Comparison of ENCODE assay signal across 12 cellular contexts in the genomic region with DNA sequence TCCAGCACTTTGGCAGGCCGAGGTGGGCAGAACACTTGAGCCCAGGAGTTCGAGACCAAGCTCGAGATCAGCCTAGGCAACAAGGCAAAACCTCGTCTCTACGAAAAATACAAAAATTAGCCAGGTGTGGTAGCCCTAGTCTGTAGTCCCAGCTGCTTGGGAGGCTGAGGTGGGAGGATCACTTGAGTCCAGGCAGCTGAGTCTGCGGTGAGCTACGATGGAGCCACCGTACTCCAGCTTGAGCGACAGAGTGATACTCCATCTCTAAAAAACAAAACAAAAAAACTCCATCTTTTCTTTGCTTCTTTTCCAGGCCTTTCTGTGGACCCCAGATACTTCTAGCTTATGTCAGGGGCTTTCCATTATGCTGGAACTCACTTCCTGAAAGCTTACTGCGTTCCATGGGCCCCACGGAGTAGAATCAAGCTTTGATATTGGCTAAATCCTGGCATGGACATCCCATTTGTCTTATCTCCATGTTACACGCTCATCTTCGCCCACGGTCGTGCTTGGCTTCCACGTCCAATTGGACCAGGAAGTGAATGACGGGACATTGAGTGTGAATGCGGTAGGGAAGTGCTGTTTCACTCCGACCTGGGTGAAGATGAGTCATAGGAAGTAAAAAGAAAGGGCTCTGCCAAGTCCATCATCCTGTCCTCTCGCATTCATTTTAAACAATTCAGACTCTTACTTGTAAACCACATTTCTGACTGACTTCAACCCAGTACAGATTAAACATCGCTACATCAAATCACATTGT. TPM values are rescaled to one million over a fixed set of nuclear protein-coding genes. Genes with fewer than 3 reads are reported as not detected.
DNase-seq lines count a peak whose midpoint lies in the region; ATAC-seq, FAIRE-seq and TF ChIP-seq lines count a peak whose summit lies in the region.
"Had no signal": no experiment of that assay in that cellular context is flagged by ENCODE, and none has a peak within 500 bp of the region (broad histone marks: within the 10 kb centered on the region; RNA-seq: fewer than 3 reads in every experiment).

No MANE protein-coding gene starts in this region.

- H4K20me1 ChIP-seq in endothelial cell of umbilical vein (replicated peaks; ENCODE audit: control insufficient read depth, extremely low read depth, insufficient read depth, low read length), result no peaks in the 10 kb centered on the region

- H3K27ac ChIP-seq in endothelial cell of umbilical vein (ENCODE audit: insufficient read depth, low read depth, low read length) (peak overlapping the region; percentile 46), vagina (no peak overlapping the region)
- H3K27ac ChIP-seq: gastrocnemius medialis, pancreas had no signal

- H3K9ac ChIP-seq in endothelial cell of umbilical vein (replicated peaks; ENCODE audit: extremely low read depth, insufficient read depth, low read length), result peak overlapping the region; percentile 19

- peaks cover 59% of the 10 kb centered on the region for H3K79me2 ChIP-seq in endothelial cell of umbilical vein (ENCODE audit: control insufficient read depth, insufficient read depth, low read length)

- H3K4me2 ChIP-seq in endothelial cell of umbilical vein (ENCODE audit: insufficient read depth, low read length), result peak overlapping the region; percentile 77

- POLR2A ChIA-PET in endothelial cell of umbilical vein (lab: Charles Lee), result no interaction called here

- H3K27me3 ChIP-seq in endothelial cell of umbilical vein (ENCODE audit: control insufficient read depth in 2 of 2, insufficient read depth in 2 of 2, low read length in 2 of 2) (no peaks in the 10 kb centered on the region), vagina (no peaks in the 10 kb centered on the region)
- H3K27me3 ChIP-seq: gastrocnemius medialis, pancreas had no signal

- DNase-seq in ELR (ENCODE audit: low read depth) (peak; percentile 90), NCI-H460 (ENCODE audit: extremely low read depth, low read depth) (peak; percentile 30), endothelial cell of umbilical vein (ENCODE audit: low read depth, low spot score) (peak; percentile 84), lung microvascular endothelial cell (ENCODE audit: low read depth in 2 of 2) (peak; percentile 94 to 99), vagina (ENCODE audit: extremely low spot score in 2 of 2) (no peak), midbrain (lab: John Stamatoyannopoulos, UW) (no peak)
- DNase-seq in activated naive CD4-positive, alpha-beta T cell treated with Interleukin-2 at 50 U/mL for 16 hours, result no peak
- DNase-seq: activated T-cell treated with anti-CD3 and anti-CD28 coated beads, Interleukin-2, amount 50 U/mL, for 72 hours; gastrocnemius medialis; NCI-H1417; pancreas had no signal

- H3K4me3 ChIP-seq in endothelial cell of umbilical vein (replicated peaks in 1 of 3; ENCODE audit: insufficient read depth in 1 of 3, low read depth in 1 of 3, low read length in 3 of 3) (peak overlapping the region in 1 of 3 experiments; percentile 8), vagina (no peak overlapping the region)
- H3K4me3 ChIP-seq: gastrocnemius medialis, pancreas had no signal

- no peak overlapping the region for H2AFZ ChIP-seq in endothelial cell of umbilical vein (ENCODE audit: low read depth, low read length)

- peaks cover 27% of the 10 kb centered on the region for H3K4me1 ChIP-seq in endothelial cell of umbilical vein (ENCODE audit: control insufficient read depth, extremely low read depth, insufficient read depth, low read length)
- peaks cover 21% of the 10 kb centered on the region for H3K4me1 ChIP-seq in vagina

- H3K9me1 ChIP-seq in endothelial cell of umbilical vein (replicated peaks; ENCODE audit: control insufficient read depth, extremely low read depth, insufficient read depth, low read length), result no peaks in the 10 kb centered on the region

- H3K9me3 ChIP-seq in endothelial cell of umbilical vein (replicated peaks; ENCODE audit: control insufficient read depth, insufficient read depth, low read length) (no peaks in the 10 kb centered on the region), vagina (no peaks in the 10 kb centered on the region)
- H3K9me3 ChIP-seq: gastrocnemius medialis, pancreas had no signal

- peak; percentile 95 for FAIRE-seq in endothelial cell of umbilical vein (lab: Jason Lieb, UNC)
- FAIRE-seq: pancreas had no signal

- TF ChIP-seq POLR2A in endothelial cell of umbilical vein (IDR thresholded peaks at IDR 0.05; ENCODE audit: low read depth, low read length), result peak; percentile 21
- no peak for TF ChIP-seq POLR2A in vagina (IDR thresholded peaks at IDR 0.05)

- TSS peak; percentile 15 for BruUV-seq in endothelial cell of umbilical vein (replicated peaks; lab: Mats Ljungman, UMichigan)

- H3K36me3 ChIP-seq in endothelial cell of umbilical vein (ENCODE audit: control insufficient read depth in 2 of 2, extremely low read depth in 1 of 2, insufficient read depth in 2 of 2, low read length in 2 of 2) (no peaks in the 10 kb centered on the region), vagina (no peaks in the 10 kb centered on the region)
- H3K36me3 ChIP-seq: gastrocnemius medialis, pancreas had no signal

- no peak for ATAC-seq in GM21360 (IDR thresholded peaks at IDR 0.05; ENCODE audit: unreplicated experiment)
- ATAC-seq: gastrocnemius medialis, pancreas had no signal

- dilution Hi-C loops in endothelial cell of umbilical vein (cut with MboI; ENCODE audit: extremely low pct_ligation_motif_present, low sequenced_read_pairs), result no loop called here

- TF ChIP-seq CTCF in endothelial cell of umbilical vein (IDR thresholded peaks at IDR 0.05; ENCODE audit: extremely low read depth in 1 of 2, insufficient read depth in 1 of 2, low read depth in 1 of 2, low read length in 2 of 2) (no peak), vagina (IDR thresholded peaks at IDR 0.05) (no peak)

- CTCF ChIA-PET in endothelial cell of umbilical vein (lab: Charles Lee), result interaction anchor here (2.5 kb wide), 1 partner anchor 45 kb away, joined by 10 read pairs; a partner anchor contains a TSS

- intact Hi-C loops in endothelial cell of umbilical vein (cut with micrococcal nuclease) (loop anchor here (1.0 kb wide), 1 partner anchor 12 kb away; no protein-coding TSS in a partner anchor), vagina (cut with DNase I) (no loop called here)

TF ChIP-seq in endothelial cell of umbilical vein, 7 proteins besides CTCF, POLR2A, EP300 and RAD21:
- TF ChIP-seq, protein P1, sequence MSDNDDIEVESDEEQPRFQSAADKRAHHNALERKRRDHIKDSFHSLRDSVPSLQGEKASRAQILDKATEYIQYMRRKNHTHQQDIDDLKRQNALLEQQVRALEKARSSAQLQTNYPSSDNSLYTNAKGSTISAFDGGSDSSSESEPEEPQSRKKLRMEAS (IDR thresholded peaks at IDR 0.05; ENCODE audit: insufficient read depth, insufficient read length), result no peak
- TF ChIP-seq GATA2 (IDR thresholded peaks at IDR 0.05; ENCODE audit: insufficient read depth, insufficient read length, low read depth, low read length), result peak; percentile 84
- TF ChIP-seq FOS (IDR thresholded peaks at IDR 0.05; ENCODE audit: borderline replicate concordance, insufficient read depth, low read length), result peak; percentile 98
- TF ChIP-seq POLR2AphosphoS5 (IDR thresholded peaks at IDR 0.05; ENCODE audit: insufficient read depth, low read depth, low read length), result peak; percentile 71
- no peak for TF ChIP-seq MYC (IDR thresholded peaks at IDR 0.05; ENCODE audit: low read depth, low read length)
- peak; percentile 97 for TF ChIP-seq JUN (IDR thresholded peaks at IDR 0.05; ENCODE audit: borderline replicate concordance, insufficient read depth, insufficient read length, low read depth)
- TF ChIP-seq EZH2 (IDR thresholded peaks at IDR 0.05; ENCODE audit: borderline replicate concordance, low read depth, low read length, severe bottlenecking), result no peak
TF ChIP-seq in endothelial cell of umbilical vein: peak in this region for 4.

RNA-seq across cellular contexts. Expression of a gene that starts 45.7 kb away (rescaled TPM):
- total RNA-seq in NCI-H460 (2014; rRNA removed; shearing (Covaris generic)), result 7.9 and 8.3 TPM in 2 replicates
- polyA plus RNA-seq in NCI-H460 (2014; cell fraction: nucleus; rRNA removed), result 5.0 and 5.8 TPM in 2 replicates
- total RNA-seq in endothelial cell of umbilical vein, result 75.8 and 81.8 TPM in 2 replicates
- polyA plus RNA-seq in endothelial cell of umbilical vein, result 55.4 and 56.3 TPM in 2 replicates
- 60.9 and 66.3 TPM in 2 replicates for polyA plus RNA-seq in endothelial cell of umbilical vein (2011; cell fraction: cytosol; rRNA removed)
- polyA plus RNA-seq in endothelial cell of umbilical vein (2011; cell fraction: nucleus; rRNA removed), result 43.5 and 49.1 TPM in 2 replicates
- polyA plus RNA-seq in endothelial cell of umbilical vein (2012), result 77.1 and 85.9 TPM in 2 replicates
- polyA minus RNA-seq in endothelial cell of umbilical vein, result 53.5 and 54.7 TPM in 2 replicates
- not detected for polyA minus RNA-seq in endothelial cell of umbilical vein (2011; cell fraction: cytosol; rRNA and poly(A)+ RNA removed)
- 23.6 and 26.6 TPM in 2 replicates for polyA minus RNA-seq in endothelial cell of umbilical vein (2011; cell fraction: nucleus; rRNA and poly(A)+ RNA removed)
- 27.2 and 40.9 TPM in 2 replicates for total RNA-seq in lung microvascular endothelial cell
- total RNA-seq in vagina, result 8.6 TPM

Comparison
In these comparisons a context has a peak if more than half of its experiments do, and no peak if none do; other contexts are left out.
1. DNase-seq: peak in ELR (single experiment), NCI-H460 (single experiment), endothelial cell of umbilical vein (single experiment) and lung microvascular endothelial cell (2 of 2); none in vagina (0 of 2), activated naive CD4-positive, alpha-beta T cell treated with Interleukin-2 at 50 U/mL for 16 hours (single experiment) and midbrain (single experiment).